ENCODE assay signal across 33 cellular contexts in genomic region chr7:138570715-138571114, GRCh38.
"Had no signal": no experiment of that assay in that cellular context is flagged by ENCODE, and none has a peak within 500 bp of the region (broad histone marks: within the 10 kb centered on the region; RNA-seq: fewer than 3 reads in every experiment).

No MANE protein-coding gene starts in this region.

- DNase-seq: activated CD4-positive, alpha-beta memory T cell treated with anti-CD3 and anti-CD28 coated beads, Interleukin-2, amount 10 ng/mL, durations not matched to agents 7 days and 5 days; activated CD4-positive, alpha-beta T cell treated with anti-CD3 and anti-CD28 coated beads for 1 hour; activated CD4-positive, alpha-beta T cell treated with anti-CD3 and anti-CD28 coated beads for 36 hours; activated CD4-positive, alpha-beta T cell treated with anti-CD3 and anti-CD28 coated beads for 48 hours; activated CD4-positive, alpha-beta T cell treated with anti-CD3 and anti-CD28 coated beads, Interleukin-2, amount 10 ng/mL, durations not matched to agents 7 days and 5 days; activated CD4-positive, alpha-beta T cell treated with anti-CD3 and anti-CD28 coated beads, Interleukin-2, amount 50 U/mL, for 48 hours; activated CD4-positive, CD25-positive, alpha-beta regulatory T cell; activated CD8-positive, alpha-beta memory T cell treated with anti-CD3 and anti-CD28 coated beads for 24 hours; activated CD8-positive, alpha-beta memory T cell treated with anti-CD3 and anti-CD28 coated beads, Interleukin-2, amount 10 ng/mL, durations not matched to agents 7 days and 5 days; activated CD8-positive, alpha-beta memory T cell treated with anti-CD3 and anti-CD28 coated beads, Interleukin-2, amount 50 U/mL, for 48 hours; activated CD8-positive, alpha-beta T cell treated with anti-CD3 and anti-CD28 coated beads, Interleukin-2, amount 10 ng/mL, durations not matched to agents 7 days and 5 days; activated effector memory CD4-positive, alpha-beta T cell treated with Interleukin-2 at 50 U/mL for 16 hours; activated gamma-delta T cell; activated naive CD4-positive, alpha-beta T cell treated with anti-CD3 and anti-CD28 coated beads, Interleukin-2, amount 10 ng/mL, durations not matched to agents 7 days and 5 days; activated naive CD4-positive, alpha-beta T cell treated with Interleukin-2 at 50 U/mL for 16 hours; activated naive CD8-positive, alpha-beta T cell treated with anti-CD3 and anti-CD28 coated beads, Interleukin-2, amount 10 ng/mL, durations not matched to agents 7 days and 5 days; activated naive CD8-positive, alpha-beta T cell treated with anti-CD3 and anti-CD28 coated beads, Interleukin-2, amount 50 U/mL, for 24 hours; activated T-cell treated with anti-CD3 and anti-CD28 coated beads, Interleukin-2, amount 50 U/mL, for 24 hours; activated T-cell treated with anti-CD3 and anti-CD28 coated beads, Interleukin-2, amount 50 U/mL, for 48 hours; amygdala; anterior cingulate cortex; central memory CD4-positive, alpha-beta T cell; T-helper 1 cell; T-helper 2 cell; T-helper 9 cell had no signal

- H3K9me3 Mint-ChIP-seq: activated naive CD4-positive, alpha-beta T cell treated with anti-CD3 and anti-CD28 coated beads, Interleukin-2, amount 50 U/mL, for 24 hours had no signal

- H3K27me3 ChIP-seq: ascending aorta had no signal

- ATAC-seq: activated CD4-positive, alpha-beta T cell treated with anti-CD3 and anti-CD28 coated beads for 36 hours; activated CD4-positive, CD25-positive, alpha-beta regulatory T cell treated with anti-CD3 and anti-CD28 coated beads, Interleukin-2, amount 50 U/mL, for 24 hours; activated CD8-positive, alpha-beta memory T cell treated with anti-CD3 and anti-CD28 coated beads, Interleukin-2, amount 10 ng/mL, durations not matched to agents 7 days and 5 days; activated CD8-positive, alpha-beta T cell treated with anti-CD3 and anti-CD28 coated beads, Interleukin-2, amount 10 ng/mL, durations not matched to agents 7 days and 5 days; activated naive CD8-positive, alpha-beta T cell treated with anti-CD3 and anti-CD28 coated beads, Interleukin-2, amount 50 U/mL, for 24 hours had no signal

- H3K27me3 Mint-ChIP-seq: activated CD4-positive, alpha-beta memory T cell treated with anti-CD3 and anti-CD28 coated beads, Interleukin-2, amount 10 ng/mL, durations not matched to agents 7 days and 5 days; activated CD4-positive, alpha-beta T cell treated with anti-CD3 and anti-CD28 coated beads for 36 hours; activated CD4-positive, alpha-beta T cell treated with anti-CD3 and anti-CD28 coated beads, Interleukin-2, amount 10 ng/mL, durations not matched to agents 7 days and 5 days; activated CD8-positive, alpha-beta memory T cell treated with anti-CD3 and anti-CD28 coated beads, Interleukin-2, amount 10 ng/mL, durations not matched to agents 7 days and 5 days; activated naive CD4-positive, alpha-beta T cell treated with anti-CD3 and anti-CD28 coated beads, Interleukin-2, amount 10 ng/mL, durations not matched to agents 7 days and 5 days; activated naive CD4-positive, alpha-beta T cell treated with anti-CD3 and anti-CD28 coated beads, Interleukin-2, amount 50 U/mL, for 24 hours; activated naive CD8-positive, alpha-beta T cell; activated naive CD8-positive, alpha-beta T cell treated with anti-CD3 and anti-CD28 coated beads, Interleukin-2, amount 10 ng/mL, durations not matched to agents 7 days and 5 days; activated naive CD8-positive, alpha-beta T cell treated with anti-CD3 and anti-CD28 coated beads, Interleukin-2, amount 50 U/mL, for 24 hours; activated T-cell treated with anti-CD3 and anti-CD28 coated beads, Interleukin-2, amount 50 U/mL, for 24 hours had no signal

- H3K4me1 ChIP-seq: ascending aorta had no signal

- H3K4me1 Mint-ChIP-seq: activated CD4-positive, alpha-beta memory T cell treated with anti-CD3 and anti-CD28 coated beads, Interleukin-2, amount 10 ng/mL, durations not matched to agents 7 days and 5 days; activated CD8-positive, alpha-beta memory T cell treated with anti-CD3 and anti-CD28 coated beads, Interleukin-2, amount 10 ng/mL, durations not matched to agents 7 days and 5 days; activated naive CD8-positive, alpha-beta T cell treated with anti-CD3 and anti-CD28 coated beads, Interleukin-2, amount 10 ng/mL, durations not matched to agents 7 days and 5 days; brain had no signal

- H3K27ac ChIP-seq: ascending aorta had no signal

- H3K4me3 Mint-ChIP-seq: activated CD4-positive, alpha-beta memory T cell treated with anti-CD3 and anti-CD28 coated beads, Interleukin-2, amount 10 ng/mL, durations not matched to agents 7 days and 5 days; activated CD4-positive, alpha-beta T cell treated with anti-CD3 and anti-CD28 coated beads for 36 hours; activated CD4-positive, alpha-beta T cell treated with anti-CD3 and anti-CD28 coated beads, Interleukin-2, amount 10 ng/mL, durations not matched to agents 7 days and 5 days; activated CD8-positive, alpha-beta memory T cell treated with anti-CD3 and anti-CD28 coated beads, Interleukin-2, amount 10 ng/mL, durations not matched to agents 7 days and 5 days; activated CD8-positive, alpha-beta T cell treated with anti-CD3 and anti-CD28 coated beads, Interleukin-2, amount 10 ng/mL, durations not matched to agents 7 days and 5 days; activated naive CD4-positive, alpha-beta T cell treated with anti-CD3 and anti-CD28 coated beads, Interleukin-2, amount 10 ng/mL, durations not matched to agents 7 days and 5 days; activated naive CD4-positive, alpha-beta T cell treated with anti-CD3 and anti-CD28 coated beads, Interleukin-2, amount 50 U/mL, for 24 hours; activated naive CD8-positive, alpha-beta T cell; activated naive CD8-positive, alpha-beta T cell treated with anti-CD3 and anti-CD28 coated beads, Interleukin-2, amount 10 ng/mL, durations not matched to agents 7 days and 5 days; activated naive CD8-positive, alpha-beta T cell treated with anti-CD3 and anti-CD28 coated beads, Interleukin-2, amount 50 U/mL, for 24 hours; activated T-cell treated with anti-CD3 and anti-CD28 coated beads, Interleukin-2, amount 50 U/mL, for 24 hours; brain; T-helper 1 cell treated with Interleukin-12 subunit alpha and Interleukin-12 subunit beta and Interleukin-4 antibody, amounts not matched to agents 30 μg/mL and 1 μg/mL, for 36 hours; T-helper 2 cell treated with Interferon-gamma antibody and Interleukin-4, amounts not matched to agents 5 μg/mL and 100 μg/mL, for 36 hours had no signal

- H3K4me3 ChIP-seq: ascending aorta had no signal

- H3K27ac Mint-ChIP-seq: activated CD4-positive, alpha-beta memory T cell treated with anti-CD3 and anti-CD28 coated beads, Interleukin-2, amount 10 ng/mL, durations not matched to agents 7 days and 5 days; activated CD4-positive, alpha-beta T cell treated with anti-CD3 and anti-CD28 coated beads for 36 hours; activated CD4-positive, alpha-beta T cell treated with anti-CD3 and anti-CD28 coated beads, Interleukin-2, amount 10 ng/mL, durations not matched to agents 7 days and 5 days; activated CD8-positive, alpha-beta memory T cell treated with anti-CD3 and anti-CD28 coated beads, Interleukin-2, amount 10 ng/mL, durations not matched to agents 7 days and 5 days; activated CD8-positive, alpha-beta T cell treated with anti-CD3 and anti-CD28 coated beads, Interleukin-2, amount 10 ng/mL, durations not matched to agents 7 days and 5 days; activated naive CD4-positive, alpha-beta T cell treated with anti-CD3 and anti-CD28 coated beads, Interleukin-2, amount 10 ng/mL, durations not matched to agents 7 days and 5 days; activated naive CD4-positive, alpha-beta T cell treated with anti-CD3 and anti-CD28 coated beads, Interleukin-2, amount 50 U/mL, for 24 hours; activated naive CD8-positive, alpha-beta T cell; activated naive CD8-positive, alpha-beta T cell treated with anti-CD3 and anti-CD28 coated beads, Interleukin-2, amount 10 ng/mL, durations not matched to agents 7 days and 5 days; activated naive CD8-positive, alpha-beta T cell treated with anti-CD3 and anti-CD28 coated beads, Interleukin-2, amount 50 U/mL, for 24 hours; activated T-cell treated with anti-CD3 and anti-CD28 coated beads, Interleukin-2, amount 50 U/mL, for 24 hours; activated T-helper 2 cell treated with anti-CD3 and anti-CD28 coated beads, Interferon-gamma antibody, Interleukin-2, Interleukin-4, amounts not matched to agents 10 μg/mL and 5 μg/mL and 100 μg/mL, durations not matched to agents 14 hours and 24 hours and 36 hours; T-helper 1 cell treated with Interleukin-12 subunit alpha and Interleukin-12 subunit beta and Interleukin-4 antibody, amounts not matched to agents 30 μg/mL and 1 μg/mL, for 36 hours; T-helper 2 cell treated with Interferon-gamma antibody and Interleukin-4, amounts not matched to agents 5 μg/mL and 100 μg/mL, for 36 hours had no signal
